1 cellular context compared by ENCODE assay signal in the genomic region with DNA sequence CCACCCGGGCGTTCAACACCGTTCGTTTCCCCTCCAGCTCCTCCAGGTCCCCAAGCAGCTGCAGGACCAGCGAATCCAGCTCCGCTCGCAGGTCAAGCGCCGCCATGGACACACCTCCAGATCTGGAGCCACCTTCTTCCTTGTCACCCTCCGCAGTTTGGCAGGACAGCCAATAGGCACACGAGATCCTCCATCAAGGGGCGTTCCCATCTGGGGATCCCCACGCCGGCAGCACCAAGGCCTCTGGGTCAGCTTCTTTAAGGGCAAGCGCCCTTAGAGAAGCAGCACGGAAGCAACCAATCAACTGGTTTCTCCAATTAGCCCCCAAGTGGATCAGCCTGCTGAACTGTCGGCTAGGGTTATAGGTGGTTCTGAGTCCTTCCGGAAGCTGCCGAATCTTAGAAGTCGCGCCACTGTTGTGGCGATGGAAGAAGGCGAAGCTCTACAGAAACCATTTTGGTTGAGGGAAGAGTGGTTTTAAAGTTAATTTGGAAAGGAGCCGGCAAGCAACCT.
TF ChIP-seq lines count a peak whose summit lies in the region.

No MANE protein-coding gene starts in this region.

TF ChIP-seq in HepG2, 621 proteins besides CTCF, POLR2A, EP300 and RAD21 (continued from another document and continues in another):
- TF ChIP-seq, protein P1, sequence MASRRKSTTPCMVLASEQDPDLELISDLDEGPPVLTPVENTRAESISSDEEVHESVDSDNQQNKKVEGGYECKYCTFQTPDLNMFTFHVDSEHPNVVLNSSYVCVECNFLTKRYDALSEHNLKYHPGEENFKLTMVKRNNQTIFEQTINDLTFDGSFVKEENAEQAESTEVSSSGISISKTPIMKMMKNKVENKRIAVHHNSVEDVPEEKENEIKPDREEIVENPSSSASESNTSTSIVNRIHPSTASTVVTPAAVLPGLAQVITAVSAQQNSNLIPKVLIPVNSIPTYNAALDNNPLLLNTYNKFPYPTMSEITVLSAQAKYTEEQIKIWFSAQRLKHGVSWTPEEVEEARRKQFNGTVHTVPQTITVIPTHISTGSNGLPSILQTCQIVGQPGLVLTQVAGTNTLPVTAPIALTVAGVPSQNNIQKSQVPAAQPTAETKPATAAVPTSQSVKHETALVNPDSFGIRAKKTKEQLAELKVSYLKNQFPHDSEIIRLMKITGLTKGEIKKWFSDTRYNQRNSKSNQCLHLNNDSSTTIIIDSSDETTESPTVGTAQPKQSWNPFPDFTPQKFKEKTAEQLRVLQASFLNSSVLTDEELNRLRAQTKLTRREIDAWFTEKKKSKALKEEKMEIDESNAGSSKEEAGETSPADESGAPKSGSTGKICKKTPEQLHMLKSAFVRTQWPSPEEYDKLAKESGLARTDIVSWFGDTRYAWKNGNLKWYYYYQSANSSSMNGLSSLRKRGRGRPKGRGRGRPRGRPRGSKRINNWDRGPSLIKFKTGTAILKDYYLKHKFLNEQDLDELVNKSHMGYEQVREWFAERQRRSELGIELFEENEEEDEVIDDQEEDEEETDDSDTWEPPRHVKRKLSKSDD (CRISPR knock-in tag; IDR thresholded peaks at IDR 0.05; ENCODE audit: low read depth), result no peak
- TF ChIP-seq ZFP41 (CRISPR knock-in tag; IDR thresholded peaks at IDR 0.05; ENCODE audit: borderline replicate concordance), result 0 out of 2 replicates have a peak, but pooled peaks have one; percentile 81
- no peak for TF ChIP-seq GZF1 (CRISPR knock-in tag; IDR thresholded peaks at IDR 0.05)
- TF ChIP-seq, protein P2, sequence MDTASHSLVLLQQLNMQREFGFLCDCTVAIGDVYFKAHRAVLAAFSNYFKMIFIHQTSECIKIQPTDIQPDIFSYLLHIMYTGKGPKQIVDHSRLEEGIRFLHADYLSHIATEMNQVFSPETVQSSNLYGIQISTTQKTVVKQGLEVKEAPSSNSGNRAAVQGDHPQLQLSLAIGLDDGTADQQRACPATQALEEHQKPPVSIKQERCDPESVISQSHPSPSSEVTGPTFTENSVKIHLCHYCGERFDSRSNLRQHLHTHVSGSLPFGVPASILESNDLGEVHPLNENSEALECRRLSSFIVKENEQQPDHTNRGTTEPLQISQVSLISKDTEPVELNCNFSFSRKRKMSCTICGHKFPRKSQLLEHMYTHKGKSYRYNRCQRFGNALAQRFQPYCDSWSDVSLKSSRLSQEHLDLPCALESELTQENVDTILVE (CRISPR knock-in tag; IDR thresholded peaks at IDR 0.05), result no peak
- no peak for TF ChIP-seq NBN (conservative IDR thresholded peaks at IDR 0.05)
- no peak for TF ChIP-seq FOXA1 (IDR thresholded peaks at IDR 0.05)
- TF ChIP-seq FOXA1 (CRISPR knock-in tag; IDR thresholded peaks at IDR 0.05), result no peak
- TF ChIP-seq KDM2A (CRISPR knock-in tag; IDR thresholded peaks at IDR 0.05; ENCODE audit: borderline replicate concordance, low read depth), result no peak; the same call in 1 of the 2 replicates
- TF ChIP-seq, protein P3, sequence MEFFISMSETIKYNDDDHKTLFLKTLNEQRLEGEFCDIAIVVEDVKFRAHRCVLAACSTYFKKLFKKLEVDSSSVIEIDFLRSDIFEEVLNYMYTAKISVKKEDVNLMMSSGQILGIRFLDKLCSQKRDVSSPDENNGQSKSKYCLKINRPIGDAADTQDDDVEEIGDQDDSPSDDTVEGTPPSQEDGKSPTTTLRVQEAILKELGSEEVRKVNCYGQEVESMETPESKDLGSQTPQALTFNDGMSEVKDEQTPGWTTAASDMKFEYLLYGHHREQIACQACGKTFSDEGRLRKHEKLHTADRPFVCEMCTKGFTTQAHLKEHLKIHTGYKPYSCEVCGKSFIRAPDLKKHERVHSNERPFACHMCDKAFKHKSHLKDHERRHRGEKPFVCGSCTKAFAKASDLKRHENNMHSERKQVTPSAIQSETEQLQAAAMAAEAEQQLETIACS (CRISPR knock-in tag; IDR thresholded peaks at IDR 0.05), result no peak
- TF ChIP-seq, protein P4, sequence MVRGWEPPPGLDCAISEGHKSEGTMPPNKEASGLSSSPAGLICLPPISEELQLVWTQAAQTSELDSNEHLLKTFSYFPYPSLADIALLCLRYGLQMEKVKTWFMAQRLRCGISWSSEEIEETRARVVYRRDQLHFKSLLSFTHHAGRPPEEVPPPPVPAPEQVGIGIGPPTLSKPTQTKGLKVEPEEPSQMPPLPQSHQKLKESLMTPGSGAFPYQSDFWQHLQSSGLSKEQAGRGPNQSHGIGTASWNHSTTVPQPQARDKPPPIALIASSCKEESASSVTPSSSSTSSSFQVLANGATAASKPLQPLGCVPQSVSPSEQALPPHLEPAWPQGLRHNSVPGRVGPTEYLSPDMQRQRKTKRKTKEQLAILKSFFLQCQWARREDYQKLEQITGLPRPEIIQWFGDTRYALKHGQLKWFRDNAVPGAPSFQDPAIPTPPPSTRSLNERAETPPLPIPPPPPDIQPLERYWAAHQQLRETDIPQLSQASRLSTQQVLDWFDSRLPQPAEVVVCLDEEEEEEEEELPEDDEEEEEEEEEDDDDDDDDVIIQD (CRISPR knock-in tag; IDR thresholded peaks at IDR 0.05; ENCODE audit: low read depth), result no peak
- no peak for TF ChIP-seq ATAD3A (CRISPR knock-in tag; IDR thresholded peaks at IDR 0.05)
- TF ChIP-seq CBFB (CRISPR knock-in tag; IDR thresholded peaks at IDR 0.05), result no peak
- TF ChIP-seq TBX2 (CRISPR knock-in tag; IDR thresholded peaks at IDR 0.05; ENCODE audit: borderline replicate concordance), result no peak
- no peak for TF ChIP-seq RBM39 (IDR thresholded peaks at IDR 0.05; ENCODE audit: low read depth, low read length, poor library complexity, severe bottlenecking)
- TF ChIP-seq, protein P5, sequence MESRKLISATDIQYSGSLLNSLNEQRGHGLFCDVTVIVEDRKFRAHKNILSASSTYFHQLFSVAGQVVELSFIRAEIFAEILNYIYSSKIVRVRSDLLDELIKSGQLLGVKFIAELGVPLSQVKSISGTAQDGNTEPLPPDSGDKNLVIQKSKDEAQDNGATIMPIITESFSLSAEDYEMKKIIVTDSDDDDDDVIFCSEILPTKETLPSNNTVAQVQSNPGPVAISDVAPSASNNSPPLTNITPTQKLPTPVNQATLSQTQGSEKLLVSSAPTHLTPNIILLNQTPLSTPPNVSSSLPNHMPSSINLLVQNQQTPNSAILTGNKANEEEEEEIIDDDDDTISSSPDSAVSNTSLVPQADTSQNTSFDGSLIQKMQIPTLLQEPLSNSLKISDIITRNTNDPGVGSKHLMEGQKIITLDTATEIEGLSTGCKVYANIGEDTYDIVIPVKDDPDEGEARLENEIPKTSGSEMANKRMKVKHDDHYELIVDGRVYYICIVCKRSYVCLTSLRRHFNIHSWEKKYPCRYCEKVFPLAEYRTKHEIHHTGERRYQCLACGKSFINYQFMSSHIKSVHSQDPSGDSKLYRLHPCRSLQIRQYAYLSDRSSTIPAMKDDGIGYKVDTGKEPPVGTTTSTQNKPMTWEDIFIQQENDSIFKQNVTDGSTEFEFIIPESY (CRISPR knock-in tag; IDR thresholded peaks at IDR 0.05), result peak; percentile 6; the same call in 1 of the 2 replicates
- no peak for TF ChIP-seq ZBTB20 (CRISPR knock-in tag; IDR thresholded peaks at IDR 0.05; ENCODE audit: borderline replicate concordance, low read depth)
- TF ChIP-seq ZNF510 (CRISPR knock-in tag; IDR thresholded peaks at IDR 0.05; ENCODE audit: low read depth), result no peak
- 0 out of 2 replicates have a peak, but pooled peaks have one; percentile 6 for TF ChIP-seq ZNF543 (CRISPR knock-in tag; IDR thresholded peaks at IDR 0.05)
- TF ChIP-seq ZSCAN31 (CRISPR knock-in tag; IDR thresholded peaks at IDR 0.05; ENCODE audit: low read depth), result no peak
- no peak for TF ChIP-seq ZNF274 (CRISPR knock-in tag; IDR thresholded peaks at IDR 0.05)
- TF ChIP-seq, protein P6, sequence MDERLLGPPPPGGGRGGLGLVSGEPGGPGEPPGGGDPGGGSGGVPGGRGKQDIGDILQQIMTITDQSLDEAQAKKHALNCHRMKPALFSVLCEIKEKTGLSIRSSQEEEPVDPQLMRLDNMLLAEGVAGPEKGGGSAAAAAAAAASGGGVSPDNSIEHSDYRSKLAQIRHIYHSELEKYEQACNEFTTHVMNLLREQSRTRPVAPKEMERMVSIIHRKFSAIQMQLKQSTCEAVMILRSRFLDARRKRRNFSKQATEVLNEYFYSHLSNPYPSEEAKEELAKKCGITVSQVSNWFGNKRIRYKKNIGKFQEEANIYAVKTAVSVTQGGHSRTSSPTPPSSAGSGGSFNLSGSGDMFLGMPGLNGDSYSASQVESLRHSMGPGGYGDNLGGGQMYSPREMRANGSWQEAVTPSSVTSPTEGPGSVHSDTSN (CRISPR knock-in tag; IDR thresholded peaks at IDR 0.05), result 0 out of 2 replicates have a peak, but pooled peaks have one; percentile 26
- TF ChIP-seq NCOR1 (IDR thresholded peaks at IDR 0.05; ENCODE audit: borderline replicate concordance, low read length), result peak; percentile 46; the same call in 1 of the 2 replicates
- TF ChIP-seq, protein P7, sequence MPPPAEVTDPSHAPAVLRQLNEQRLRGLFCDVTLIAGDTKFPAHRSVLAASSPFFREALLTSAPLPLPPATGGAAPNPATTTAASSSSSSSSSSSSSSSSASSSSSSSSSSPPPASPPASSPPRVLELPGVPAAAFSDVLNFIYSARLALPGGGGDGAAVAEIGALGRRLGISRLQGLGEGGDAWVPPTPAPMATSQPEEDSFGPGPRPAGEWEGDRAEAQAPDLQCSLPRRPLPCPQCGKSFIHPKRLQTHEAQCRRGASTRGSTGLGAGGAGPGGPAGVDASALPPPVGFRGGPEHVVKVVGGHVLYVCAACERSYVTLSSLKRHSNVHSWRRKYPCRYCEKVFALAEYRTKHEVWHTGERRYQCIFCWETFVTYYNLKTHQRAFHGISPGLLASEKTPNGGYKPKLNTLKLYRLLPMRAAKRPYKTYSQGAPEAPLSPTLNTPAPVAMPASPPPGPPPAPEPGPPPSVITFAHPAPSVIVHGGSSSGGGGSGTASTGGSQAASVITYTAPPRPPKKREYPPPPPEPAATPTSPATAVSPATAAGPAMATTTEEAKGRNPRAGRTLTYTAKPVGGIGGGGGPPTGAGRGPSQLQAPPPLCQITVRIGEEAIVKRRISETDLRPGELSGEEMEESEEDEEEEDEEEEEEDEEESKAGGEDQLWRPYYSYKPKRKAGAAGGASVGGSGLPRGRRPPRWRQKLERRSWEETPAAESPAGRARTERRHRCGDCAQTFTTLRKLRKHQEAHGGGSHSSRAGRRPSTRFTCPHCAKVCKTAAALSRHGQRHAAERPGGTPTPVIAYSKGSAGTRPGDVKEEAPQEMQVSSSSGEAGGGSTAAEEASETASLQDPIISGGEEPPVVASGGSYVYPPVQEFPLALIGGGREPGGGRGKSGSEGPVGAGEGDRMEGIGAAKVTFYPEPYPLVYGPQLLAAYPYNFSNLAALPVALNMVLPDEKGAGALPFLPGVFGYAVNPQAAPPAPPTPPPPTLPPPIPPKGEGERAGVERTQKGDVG (CRISPR knock-in tag; IDR thresholded peaks at IDR 0.05; ENCODE audit: borderline replicate concordance), result no peak; the same call in 1 of the 2 replicates
- TF ChIP-seq NRL (CRISPR knock-in tag; IDR thresholded peaks at IDR 0.05; ENCODE audit: borderline replicate concordance), result no peak
- TF ChIP-seq, protein P8, sequence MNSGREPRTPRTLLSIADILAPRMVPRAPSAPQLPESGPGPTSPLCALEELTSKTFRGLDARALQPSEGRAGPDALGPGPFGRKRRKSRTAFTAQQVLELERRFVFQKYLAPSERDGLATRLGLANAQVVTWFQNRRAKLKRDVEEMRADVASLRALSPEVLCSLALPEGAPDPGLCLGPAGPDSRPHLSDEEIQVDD (CRISPR knock-in tag; IDR thresholded peaks at IDR 0.05; ENCODE audit: borderline replicate concordance), result peak; percentile 29; the same call in 1 of the 2 replicates
- no peak; the same call in 1 of the 2 replicates for TF ChIP-seq RELA (CRISPR knock-in tag; IDR thresholded peaks at IDR 0.05)
- TF ChIP-seq NFKB2 (CRISPR knock-in tag; IDR thresholded peaks at IDR 0.05; ENCODE audit: borderline replicate concordance), result no peak; the same call in 1 of the 2 replicates
- TF ChIP-seq ZSCAN25 (CRISPR knock-in tag; IDR thresholded peaks at IDR 0.05), result no peak
- TF ChIP-seq, protein P9, sequence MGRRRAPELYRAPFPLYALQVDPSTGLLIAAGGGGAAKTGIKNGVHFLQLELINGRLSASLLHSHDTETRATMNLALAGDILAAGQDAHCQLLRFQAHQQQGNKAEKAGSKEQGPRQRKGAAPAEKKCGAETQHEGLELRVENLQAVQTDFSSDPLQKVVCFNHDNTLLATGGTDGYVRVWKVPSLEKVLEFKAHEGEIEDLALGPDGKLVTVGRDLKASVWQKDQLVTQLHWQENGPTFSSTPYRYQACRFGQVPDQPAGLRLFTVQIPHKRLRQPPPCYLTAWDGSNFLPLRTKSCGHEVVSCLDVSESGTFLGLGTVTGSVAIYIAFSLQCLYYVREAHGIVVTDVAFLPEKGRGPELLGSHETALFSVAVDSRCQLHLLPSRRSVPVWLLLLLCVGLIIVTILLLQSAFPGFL (CRISPR knock-in tag; IDR thresholded peaks at IDR 0.05), result no peak
- peak; percentile 73; the same call in 1 of the 2 replicates for TF ChIP-seq POLR2G (IDR thresholded peaks at IDR 0.05; ENCODE audit: low read depth, low read length)
- TF ChIP-seq, protein P10, sequence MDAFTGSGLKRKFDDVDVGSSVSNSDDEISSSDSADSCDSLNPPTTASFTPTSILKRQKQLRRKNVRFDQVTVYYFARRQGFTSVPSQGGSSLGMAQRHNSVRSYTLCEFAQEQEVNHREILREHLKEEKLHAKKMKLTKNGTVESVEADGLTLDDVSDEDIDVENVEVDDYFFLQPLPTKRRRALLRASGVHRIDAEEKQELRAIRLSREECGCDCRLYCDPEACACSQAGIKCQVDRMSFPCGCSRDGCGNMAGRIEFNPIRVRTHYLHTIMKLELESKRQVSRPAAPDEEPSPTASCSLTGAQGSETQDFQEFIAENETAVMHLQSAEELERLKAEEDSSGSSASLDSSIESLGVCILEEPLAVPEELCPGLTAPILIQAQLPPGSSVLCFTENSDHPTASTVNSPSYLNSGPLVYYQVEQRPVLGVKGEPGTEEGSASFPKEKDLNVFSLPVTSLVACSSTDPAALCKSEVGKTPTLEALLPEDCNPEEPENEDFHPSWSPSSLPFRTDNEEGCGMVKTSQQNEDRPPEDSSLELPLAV (CRISPR knock-in tag; conservative IDR thresholded peaks at IDR 0.05; ENCODE audit: low read depth), result no peak
- no peak for TF ChIP-seq RFX1 (IDR thresholded peaks at IDR 0.05)
- TF ChIP-seq, protein P11, sequence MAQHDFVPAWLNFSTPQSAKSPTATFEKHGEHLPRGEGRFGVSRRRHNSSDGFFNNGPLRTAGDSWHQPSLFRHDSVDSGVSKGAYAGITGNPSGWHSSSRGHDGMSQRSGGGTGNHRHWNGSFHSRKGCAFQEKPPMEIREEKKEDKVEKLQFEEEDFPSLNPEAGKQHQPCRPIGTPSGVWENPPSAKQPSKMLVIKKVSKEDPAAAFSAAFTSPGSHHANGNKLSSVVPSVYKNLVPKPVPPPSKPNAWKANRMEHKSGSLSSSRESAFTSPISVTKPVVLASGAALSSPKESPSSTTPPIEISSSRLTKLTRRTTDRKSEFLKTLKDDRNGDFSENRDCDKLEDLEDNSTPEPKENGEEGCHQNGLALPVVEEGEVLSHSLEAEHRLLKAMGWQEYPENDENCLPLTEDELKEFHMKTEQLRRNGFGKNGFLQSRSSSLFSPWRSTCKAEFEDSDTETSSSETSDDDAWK (CRISPR knock-in tag; IDR thresholded peaks at IDR 0.05), result no peak
- TF ChIP-seq ZNF326 (CRISPR knock-in tag; IDR thresholded peaks at IDR 0.05; ENCODE audit: borderline replicate concordance), result no peak
- no peak for TF ChIP-seq TAF15 (IDR thresholded peaks at IDR 0.05; ENCODE audit: low read depth, low read length, poor library complexity, severe bottlenecking)
- 0 out of 2 replicates have a peak, but pooled peaks have one; percentile 54 for TF ChIP-seq ZNF550 (CRISPR knock-in tag; IDR thresholded peaks at IDR 0.05; ENCODE audit: borderline replicate concordance)
- TF ChIP-seq STAT5B (CRISPR knock-in tag; IDR thresholded peaks at IDR 0.05), result no peak
- no peak; the same call in 1 of the 2 replicates for TF ChIP-seq ZZZ3 (CRISPR knock-in tag; IDR thresholded peaks at IDR 0.05; ENCODE audit: borderline replicate concordance)
- TF ChIP-seq KDM5B (CRISPR knock-in tag; IDR thresholded peaks at IDR 0.05; ENCODE audit: borderline replicate concordance), result no peak
- no peak for TF ChIP-seq ONECUT2 (CRISPR knock-in tag; IDR thresholded peaks at IDR 0.05)
